Comparison of ENCODE assay signal across 7 cellular contexts in genomic region chr9:92790542-92791527, GRCh38. TPM values are rescaled to one million over a fixed set of nuclear protein-coding genes. Genes with fewer than 3 reads are reported as not detected.
A peak's percentile ranks its signal among the peaks of the same experiment; 100 is the strongest.
DNase-seq lines count a peak whose midpoint lies in the region; ATAC-seq, FAIRE-seq and TF ChIP-seq lines count a peak whose summit lies in the region.

No MANE protein-coding gene starts in this region.

- POLR2A ChIA-PET in OCI-LY7 (lab: Charles Lee), result interaction anchor here (0.5 to 2.3 kb wide), 4 partner anchors 26 to 161 kb away, joined by 3 to 11 read pairs (median 4); partner anchors contain the start of gene BICD2
- POLR2A ChIA-PET in naive thymus-derived CD8-positive, alpha-beta T cell (lab: Charles Lee), result interaction anchor here (0.8 to 1.3 kb wide), 3 partner anchors 17 to 73 kb away, joined by 3 to 5 read pairs (median 4); no protein-coding TSS in a partner anchor

- no peak overlapping the region for H3K4me3 ChIP-seq in OCI-LY7 (ENCODE audit: low read depth, low read length, poor library complexity, severe bottlenecking)

- peaks cover 4 to 9% (median 7%) of the 10 kb centered on the region in 4 donors for H3K4me1 Mint-ChIP-seq in naive thymus-derived CD8-positive, alpha-beta T cell

- peak overlapping the region in 4 of 10 donors; percentile 11 to 79 (median 46) for H3K27ac Mint-ChIP-seq in naive thymus-derived CD8-positive, alpha-beta T cell

- peaks cover 2 to 18% (median 8%) of the 10 kb centered on the region in 5 donors for H3K27me3 Mint-ChIP-seq in naive thymus-derived CD8-positive, alpha-beta T cell

- no peaks in the 10 kb centered on the region for H3K36me3 ChIP-seq in OCI-LY7 (ENCODE audit: insufficient read depth, low read length)

- H4K20me1 ChIP-seq in OCI-LY7 (ENCODE audit: insufficient read depth, low read length), result no peaks in the 10 kb centered on the region

- H3K4me1 ChIP-seq in OCI-LY7 (ENCODE audit: insufficient read depth, low read length, poor library complexity, severe bottlenecking), result peaks cover 18% of the 10 kb centered on the region

- intact Hi-C loops in OCI-LY7 (cut with micrococcal nuclease; ENCODE audit: unreplicated experiment), result loop anchor here (1.0 to 10.0 kb wide), 4 partner anchors 26 to 656 kb away; no protein-coding TSS in a partner anchor

- DNase-seq in GM12892 (ENCODE audit: insufficient read length) (no peak), HTR-8/SVneo (ENCODE audit: insufficient read length, low spot score) (peak; percentile 57), OCI-LY7 (ENCODE audit: low spot score) (peak; percentile 84), activated T-cell treated with anti-CD3 and anti-CD28 coated beads for 24 hours (ENCODE audit: low read depth) (peak; percentile 55)
- peak; percentile 58 to 86 (median 72) for DNase-seq in naive thymus-derived CD8-positive, alpha-beta T cell
- DNase-seq in stimulated activated naive CD4-positive, alpha-beta T cell (lab: John Stamatoyannopoulos, UW), result peak; percentile 52 to 75 (median 66)

- no peak for TF ChIP-seq POLR2A in GM12892 (IDR thresholded peaks at IDR 0.05; ENCODE audit: low read depth, low read length)

- peak overlapping the region; percentile 17; the same call in 1 of the 2 replicates for H2AFZ ChIP-seq in OCI-LY7 (ENCODE audit: low read length)

- H3K9me2 ChIP-seq in OCI-LY7 (ENCODE audit: insufficient read depth, low read length), result no peaks in the 10 kb centered on the region

- no peak overlapping the region for H3K27ac ChIP-seq in OCI-LY7 (ENCODE audit: low read depth, low read length, poor library complexity, severe bottlenecking)

- H3K79me2 ChIP-seq in OCI-LY7 (ENCODE audit: insufficient read depth, low read depth, low read length), result no peaks in the 10 kb centered on the region

- H3K9me3 Mint-ChIP-seq in naive thymus-derived CD8-positive, alpha-beta T cell, result peaks cover 3 to 19% (median 12%) of the 10 kb centered on the region in 9 donors

- H3K9me3 ChIP-seq in OCI-LY7 (ENCODE audit: low read length), result peaks cover 11% of the 10 kb centered on the region; the same call in 1 of the 2 replicates

- CTCF ChIA-PET in OCI-LY7 (lab: Charles Lee; ENCODE audit: unreplicated experiment), result interaction anchor here (0.6 to 1.0 kb wide), 6 partner anchors 8 to 382 kb away, joined by 3 to 6 read pairs (median 4); no protein-coding TSS in a partner anchor

- peak; percentile 92 for ATAC-seq in esophagus mucosa
- ATAC-seq in naive thymus-derived CD8-positive, alpha-beta T cell, result peak; percentile 90 to 99

- BruUV-seq in OCI-LY7 (replicated peaks; lab: Mats Ljungman, UMichigan), result no TSS peak

- FAIRE-seq in GM12892 (lab: Jason Lieb, UNC) (peak; percentile 90), HTR-8/SVneo (lab: Jason Lieb, UNC) (peak; percentile 4)

- H3K4me2 ChIP-seq in OCI-LY7 (ENCODE audit: low read length), result peak overlapping the region; percentile 28; the same call in 1 of the 2 replicates

- TF ChIP-seq CTCF in OCI-LY7 (conservative IDR thresholded peaks at IDR 0.05; ENCODE audit: low read length), result peak; percentile 97

- H3K36me3 Mint-ChIP-seq in naive thymus-derived CD8-positive, alpha-beta T cell, result peaks cover 0 to 15% (median 8%) of the 10 kb centered on the region in 3 donors

- H3K4me3 Mint-ChIP-seq in naive thymus-derived CD8-positive, alpha-beta T cell, result peak overlapping the region in 1 of 10 donors; percentile 11

RNA-seq across cellular contexts. Expression of gene BICD2, which starts 26.2 kb away (rescaled TPM):
- polyA plus RNA-seq in GM12892 (2012; ENCODE audit: missing spikeins), result 9.5 TPM
- 71.0 and 71.7 TPM in 2 replicates for total RNA-seq in OCI-LY7 (2014; rRNA removed; shearing (Covaris generic))
- total RNA-seq in OCI-LY7 (2022), result 46.5 and 53.9 TPM in 2 replicates
- total RNA-seq in esophagus mucosa, result 63.7 TPM
- total RNA-seq in naive thymus-derived CD8-positive, alpha-beta T cell, result 10 to 100 TPM; 28.3 to 29.1 TPM
- polyA plus RNA-seq in naive thymus-derived CD8-positive, alpha-beta T cell, result 10 to 100 TPM in 2 of 3 donors, 1 to 10 TPM in 1; 5.9 to 20.1 (median 10.1) TPM
